1 cellular context compared by ENCODE assay signal in the genomic region with DNA sequence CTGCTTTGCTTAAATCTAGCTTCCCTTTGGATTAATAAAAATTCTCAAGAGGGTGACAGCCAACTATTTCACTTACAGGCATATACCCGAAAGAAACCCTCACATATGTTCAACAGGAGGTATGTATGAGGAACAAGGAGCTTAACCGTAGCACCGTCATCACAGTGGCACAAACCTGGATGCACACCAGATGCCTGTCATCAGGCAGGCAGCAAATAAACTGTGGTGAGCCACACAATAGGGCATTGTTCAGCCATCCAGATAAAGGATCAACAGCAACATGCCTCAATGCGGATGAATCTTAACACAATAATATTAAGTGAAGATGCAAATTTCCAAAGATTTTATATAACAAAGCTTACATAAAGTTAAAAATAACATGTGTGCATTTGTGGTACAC.
TF ChIP-seq lines count a peak whose summit lies in the region.

No MANE protein-coding gene starts in this region.

TF ChIP-seq in SK-N-SH treated with all-trans-retinoic acid at 6 μM for 48 hours, 23 proteins besides CTCF, POLR2A, EP300 and RAD21 (continued from another document):
- TF ChIP-seq, protein P1, sequence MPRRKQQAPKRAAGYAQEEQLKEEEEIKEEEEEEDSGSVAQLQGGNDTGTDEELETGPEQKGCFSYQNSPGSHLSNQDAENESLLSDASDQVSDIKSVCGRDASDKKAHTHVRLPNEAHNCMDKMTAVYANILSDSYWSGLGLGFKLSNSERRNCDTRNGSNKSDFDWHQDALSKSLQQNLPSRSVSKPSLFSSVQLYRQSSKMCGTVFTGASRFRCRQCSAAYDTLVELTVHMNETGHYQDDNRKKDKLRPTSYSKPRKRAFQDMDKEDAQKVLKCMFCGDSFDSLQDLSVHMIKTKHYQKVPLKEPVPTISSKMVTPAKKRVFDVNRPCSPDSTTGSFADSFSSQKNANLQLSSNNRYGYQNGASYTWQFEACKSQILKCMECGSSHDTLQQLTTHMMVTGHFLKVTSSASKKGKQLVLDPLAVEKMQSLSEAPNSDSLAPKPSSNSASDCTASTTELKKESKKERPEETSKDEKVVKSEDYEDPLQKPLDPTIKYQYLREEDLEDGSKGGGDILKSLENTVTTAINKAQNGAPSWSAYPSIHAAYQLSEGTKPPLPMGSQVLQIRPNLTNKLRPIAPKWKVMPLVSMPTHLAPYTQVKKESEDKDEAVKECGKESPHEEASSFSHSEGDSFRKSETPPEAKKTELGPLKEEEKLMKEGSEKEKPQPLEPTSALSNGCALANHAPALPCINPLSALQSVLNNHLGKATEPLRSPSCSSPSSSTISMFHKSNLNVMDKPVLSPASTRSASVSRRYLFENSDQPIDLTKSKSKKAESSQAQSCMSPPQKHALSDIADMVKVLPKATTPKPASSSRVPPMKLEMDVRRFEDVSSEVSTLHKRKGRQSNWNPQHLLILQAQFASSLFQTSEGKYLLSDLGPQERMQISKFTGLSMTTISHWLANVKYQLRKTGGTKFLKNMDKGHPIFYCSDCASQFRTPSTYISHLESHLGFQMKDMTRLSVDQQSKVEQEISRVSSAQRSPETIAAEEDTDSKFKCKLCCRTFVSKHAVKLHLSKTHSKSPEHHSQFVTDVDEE (CRISPR knock-in tag; IDR thresholded peaks at IDR 0.05): no peak
- TF ChIP-seq ZFP3 (CRISPR knock-in tag; IDR thresholded peaks at IDR 0.05) (no peak), ARNTL (CRISPR knock-in tag; IDR thresholded peaks at IDR 0.05; ENCODE audit: borderline replicate concordance, low read depth) (no peak), ZNF8 (CRISPR knock-in tag; IDR thresholded peaks at IDR 0.05) (no peak), PPARA (CRISPR knock-in tag; IDR thresholded peaks at IDR 0.05; ENCODE audit: borderline replicate concordance) (no peak), ZC3H10 (CRISPR knock-in tag; IDR thresholded peaks at IDR 0.05) (no peak), RARB (CRISPR knock-in tag; IDR thresholded peaks at IDR 0.05) (no peak), BACH2 (CRISPR knock-in tag; IDR thresholded peaks at IDR 0.05; ENCODE audit: borderline replicate concordance) (no peak), ISL1 (CRISPR knock-in tag; IDR thresholded peaks at IDR 0.05) (no peak), TOX (CRISPR knock-in tag; IDR thresholded peaks at IDR 0.05; ENCODE audit: borderline replicate concordance) (no peak), ZNF565 (CRISPR knock-in tag; conservative IDR thresholded peaks at IDR 0.05; ENCODE audit: low read depth) (no peak), CSDC2 (CRISPR knock-in tag; IDR thresholded peaks at IDR 0.05) (no peak), GLIS3 (CRISPR knock-in tag; IDR thresholded peaks at IDR 0.05) (no peak)
- TF ChIP-seq, protein P2, sequence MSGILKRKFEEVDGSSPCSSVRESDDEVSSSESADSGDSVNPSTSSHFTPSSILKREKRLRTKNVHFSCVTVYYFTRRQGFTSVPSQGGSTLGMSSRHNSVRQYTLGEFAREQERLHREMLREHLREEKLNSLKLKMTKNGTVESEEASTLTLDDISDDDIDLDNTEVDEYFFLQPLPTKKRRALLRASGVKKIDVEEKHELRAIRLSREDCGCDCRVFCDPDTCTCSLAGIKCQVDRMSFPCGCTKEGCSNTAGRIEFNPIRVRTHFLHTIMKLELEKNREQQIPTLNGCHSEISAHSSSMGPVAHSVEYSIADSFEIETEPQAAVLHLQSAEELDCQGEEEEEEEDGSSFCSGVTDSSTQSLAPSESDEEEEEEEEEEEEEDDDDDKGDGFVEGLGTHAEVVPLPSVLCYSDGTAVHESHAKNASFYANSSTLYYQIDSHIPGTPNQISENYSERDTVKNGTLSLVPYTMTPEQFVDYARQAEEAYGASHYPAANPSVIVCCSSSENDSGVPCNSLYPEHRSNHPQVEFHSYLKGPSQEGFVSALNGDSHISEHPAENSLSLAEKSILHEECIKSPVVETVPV (CRISPR knock-in tag; IDR thresholded peaks at IDR 0.05): no peak
